Comparison of ENCODE assay signal across 1 cellular context in the genomic region with DNA sequence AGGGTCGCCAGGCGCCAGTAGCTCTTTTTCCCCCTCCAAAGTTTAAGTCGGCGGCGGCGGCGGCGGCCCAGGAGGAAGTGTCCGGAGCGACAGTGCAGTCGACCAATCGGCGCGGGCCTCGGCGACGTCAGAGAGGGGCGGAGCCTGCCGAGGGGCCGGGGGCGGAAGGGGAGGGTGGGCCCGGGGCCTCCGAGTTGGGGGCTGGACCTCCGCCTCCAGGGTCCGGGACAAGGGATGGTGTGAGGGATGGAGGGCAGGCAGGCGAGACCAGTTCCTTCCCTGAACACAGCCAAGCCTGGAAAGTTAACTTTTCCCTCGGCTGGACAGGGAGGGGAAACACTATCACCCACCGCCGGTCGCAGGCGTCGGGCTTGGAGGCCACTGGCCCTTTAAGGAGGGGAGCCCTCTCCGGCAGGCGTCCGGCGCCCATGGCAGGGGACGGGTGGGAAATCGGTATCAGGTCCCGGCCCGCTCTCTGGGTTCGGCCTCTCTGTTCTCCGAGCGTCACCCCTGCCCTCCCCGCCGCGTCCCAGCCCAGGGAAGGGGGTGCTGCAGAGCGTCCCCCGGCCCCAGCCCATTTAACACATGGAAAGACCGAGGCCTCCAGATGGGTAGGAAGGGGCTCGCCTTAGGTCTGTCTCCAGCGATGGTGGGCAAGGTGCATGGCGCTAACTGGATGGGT.
TF ChIP-seq lines count a peak whose summit lies in the region.

A gene (minus strand): TSS at position 81 of the 682 bp plus-strand sequence. CDS start 744 bp downstream, outside the sequence.

TF ChIP-seq in HepG2, 621 proteins besides CTCF, POLR2A, EP300 and RAD21 (continued from another document and continues in another):
- TF ChIP-seq TARDBP (CRISPR knock-in tag; IDR thresholded peaks at IDR 0.05) = no peak
- TF ChIP-seq, protein P1, sequence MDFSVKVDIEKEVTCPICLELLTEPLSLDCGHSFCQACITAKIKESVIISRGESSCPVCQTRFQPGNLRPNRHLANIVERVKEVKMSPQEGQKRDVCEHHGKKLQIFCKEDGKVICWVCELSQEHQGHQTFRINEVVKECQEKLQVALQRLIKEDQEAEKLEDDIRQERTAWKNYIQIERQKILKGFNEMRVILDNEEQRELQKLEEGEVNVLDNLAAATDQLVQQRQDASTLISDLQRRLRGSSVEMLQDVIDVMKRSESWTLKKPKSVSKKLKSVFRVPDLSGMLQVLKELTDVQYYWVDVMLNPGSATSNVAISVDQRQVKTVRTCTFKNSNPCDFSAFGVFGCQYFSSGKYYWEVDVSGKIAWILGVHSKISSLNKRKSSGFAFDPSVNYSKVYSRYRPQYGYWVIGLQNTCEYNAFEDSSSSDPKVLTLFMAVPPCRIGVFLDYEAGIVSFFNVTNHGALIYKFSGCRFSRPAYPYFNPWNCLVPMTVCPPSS (IDR thresholded peaks at IDR 0.05) = no peak
- no peak for TF ChIP-seq ZKSCAN8 (CRISPR knock-in tag; IDR thresholded peaks at IDR 0.05; ENCODE audit: borderline replicate concordance)
- TF ChIP-seq GATAD1 (CRISPR knock-in tag; IDR thresholded peaks at IDR 0.05) = no peak; the same call in 1 of the 2 replicates
- peak; percentile 32; the same call in 1 of the 2 replicates for TF ChIP-seq TAF1 (CRISPR knock-in tag; IDR thresholded peaks at IDR 0.05)
- no peak for TF ChIP-seq RARA (CRISPR knock-in tag; IDR thresholded peaks at IDR 0.05)
- TF ChIP-seq ZNF724P (CRISPR knock-in tag; IDR thresholded peaks at IDR 0.05; ENCODE audit: borderline replicate concordance) = no peak
- TF ChIP-seq, protein P2, sequence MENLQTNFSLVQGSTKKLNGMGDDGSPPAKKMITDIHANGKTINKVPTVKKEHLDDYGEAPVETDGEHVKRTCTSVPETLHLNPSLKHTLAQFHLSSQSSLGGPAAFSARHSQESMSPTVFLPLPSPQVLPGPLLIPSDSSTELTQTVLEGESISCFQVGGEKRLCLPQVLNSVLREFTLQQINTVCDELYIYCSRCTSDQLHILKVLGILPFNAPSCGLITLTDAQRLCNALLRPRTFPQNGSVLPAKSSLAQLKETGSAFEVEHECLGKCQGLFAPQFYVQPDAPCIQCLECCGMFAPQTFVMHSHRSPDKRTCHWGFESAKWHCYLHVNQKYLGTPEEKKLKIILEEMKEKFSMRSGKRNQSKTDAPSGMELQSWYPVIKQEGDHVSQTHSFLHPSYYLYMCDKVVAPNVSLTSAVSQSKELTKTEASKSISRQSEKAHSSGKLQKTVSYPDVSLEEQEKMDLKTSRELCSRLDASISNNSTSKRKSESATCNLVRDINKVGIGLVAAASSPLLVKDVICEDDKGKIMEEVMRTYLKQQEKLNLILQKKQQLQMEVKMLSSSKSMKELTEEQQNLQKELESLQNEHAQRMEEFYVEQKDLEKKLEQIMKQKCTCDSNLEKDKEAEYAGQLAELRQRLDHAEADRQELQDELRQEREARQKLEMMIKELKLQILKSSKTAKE (CRISPR knock-in tag; IDR thresholded peaks at IDR 0.05; ENCODE audit: borderline replicate concordance) = no peak
- TF ChIP-seq TBL1XR1 (IDR thresholded peaks at IDR 0.05; ENCODE audit: borderline replicate concordance, low read length, partially characterized antibody) = no peak
- no peak for TF ChIP-seq ZNF775 (CRISPR knock-in tag; IDR thresholded peaks at IDR 0.05; ENCODE audit: borderline replicate concordance)
- 0 out of 2 replicates have a peak, but pooled peaks have one; percentile 19 for TF ChIP-seq HDAC2 (CRISPR knock-in tag; IDR thresholded peaks at IDR 0.05)
- TF ChIP-seq CENPT (CRISPR knock-in tag; IDR thresholded peaks at IDR 0.05; ENCODE audit: low read depth) = no peak
- TF ChIP-seq MEF2D (CRISPR knock-in tag; IDR thresholded peaks at IDR 0.05) = no peak
- 0 out of 2 replicates have a peak, but pooled peaks have one; percentile 24 for TF ChIP-seq ZNF563 (CRISPR knock-in tag; IDR thresholded peaks at IDR 0.05)
- peak in 1 of 2 experiments; percentile 33; a peak in 1 of 4 replicates for TF ChIP-seq KLF16 (CRISPR knock-in tag; IDR thresholded peaks at IDR 0.05)
- no peak for TF ChIP-seq ZNF496 (CRISPR knock-in tag; IDR thresholded peaks at IDR 0.05; ENCODE audit: insufficient replicate concordance)
- no peak for TF ChIP-seq SRF (IDR thresholded peaks at IDR 0.05; ENCODE audit: low read depth, low read length)
- peak; percentile 34 for TF ChIP-seq ELF3 (CRISPR knock-in tag; IDR thresholded peaks at IDR 0.05)
- no peak for TF ChIP-seq ZNF644 (CRISPR knock-in tag; IDR thresholded peaks at IDR 0.05; ENCODE audit: low read depth)
- no peak for TF ChIP-seq MTF1 (CRISPR knock-in tag; IDR thresholded peaks at IDR 0.05)
- no peak for TF ChIP-seq HNRNPH1 (optimal IDR thresholded peaks at IDR 0.05; ENCODE audit: low read depth, low read length)
- TF ChIP-seq CC2D1A (CRISPR knock-in tag; IDR thresholded peaks at IDR 0.05) = no peak
- no peak for TF ChIP-seq ZNF264 (CRISPR knock-in tag; IDR thresholded peaks at IDR 0.05)
- no peak; the same call in 1 of the 2 replicates for TF ChIP-seq MYC (CRISPR knock-in tag; IDR thresholded peaks at IDR 0.05; ENCODE audit: borderline replicate concordance)
- TF ChIP-seq, protein P3, sequence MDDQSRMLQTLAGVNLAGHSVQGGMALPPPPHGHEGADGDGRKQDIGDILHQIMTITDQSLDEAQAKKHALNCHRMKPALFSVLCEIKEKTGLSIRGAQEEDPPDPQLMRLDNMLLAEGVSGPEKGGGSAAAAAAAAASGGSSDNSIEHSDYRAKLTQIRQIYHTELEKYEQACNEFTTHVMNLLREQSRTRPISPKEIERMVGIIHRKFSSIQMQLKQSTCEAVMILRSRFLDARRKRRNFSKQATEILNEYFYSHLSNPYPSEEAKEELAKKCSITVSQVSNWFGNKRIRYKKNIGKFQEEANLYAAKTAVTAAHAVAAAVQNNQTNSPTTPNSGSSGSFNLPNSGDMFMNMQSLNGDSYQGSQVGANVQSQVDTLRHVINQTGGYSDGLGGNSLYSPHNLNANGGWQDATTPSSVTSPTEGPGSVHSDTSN (CRISPR knock-in tag; IDR thresholded peaks at IDR 0.05; ENCODE audit: borderline replicate concordance) = peak; percentile 61; the same call in 1 of the 2 replicates
- no peak for TF ChIP-seq ZNF224 (CRISPR knock-in tag; IDR thresholded peaks at IDR 0.05)
- TF ChIP-seq SIX4 (CRISPR knock-in tag; IDR thresholded peaks at IDR 0.05) = no peak
- TF ChIP-seq HOXD1 (CRISPR knock-in tag; IDR thresholded peaks at IDR 0.05) = no peak
- TF ChIP-seq, protein P4, sequence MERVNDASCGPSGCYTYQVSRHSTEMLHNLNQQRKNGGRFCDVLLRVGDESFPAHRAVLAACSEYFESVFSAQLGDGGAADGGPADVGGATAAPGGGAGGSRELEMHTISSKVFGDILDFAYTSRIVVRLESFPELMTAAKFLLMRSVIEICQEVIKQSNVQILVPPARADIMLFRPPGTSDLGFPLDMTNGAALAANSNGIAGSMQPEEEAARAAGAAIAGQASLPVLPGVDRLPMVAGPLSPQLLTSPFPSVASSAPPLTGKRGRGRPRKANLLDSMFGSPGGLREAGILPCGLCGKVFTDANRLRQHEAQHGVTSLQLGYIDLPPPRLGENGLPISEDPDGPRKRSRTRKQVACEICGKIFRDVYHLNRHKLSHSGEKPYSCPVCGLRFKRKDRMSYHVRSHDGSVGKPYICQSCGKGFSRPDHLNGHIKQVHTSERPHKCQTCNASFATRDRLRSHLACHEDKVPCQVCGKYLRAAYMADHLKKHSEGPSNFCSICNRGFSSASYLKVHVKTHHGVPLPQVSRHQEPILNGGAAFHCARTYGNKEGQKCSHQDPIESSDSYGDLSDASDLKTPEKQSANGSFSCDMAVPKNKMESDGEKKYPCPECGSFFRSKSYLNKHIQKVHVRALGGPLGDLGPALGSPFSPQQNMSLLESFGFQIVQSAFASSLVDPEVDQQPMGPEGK (CRISPR knock-in tag; IDR thresholded peaks at IDR 0.05) = peak; percentile 59; the same call in 1 of the 2 replicates
- TF ChIP-seq JARID2 (CRISPR knock-in tag; IDR thresholded peaks at IDR 0.05; ENCODE audit: insufficient replicate concordance) = no peak
- TF ChIP-seq GABPA (IDR thresholded peaks at IDR 0.05; ENCODE audit: low read depth, low read length) = no peak
- TF ChIP-seq GABPA (CRISPR knock-in tag; IDR thresholded peaks at IDR 0.05; ENCODE audit: low read depth) = peak; percentile 61
- no peak for TF ChIP-seq SP4 (CRISPR knock-in tag; IDR thresholded peaks at IDR 0.05)
- no peak for TF ChIP-seq ZNF556 (CRISPR knock-in tag; IDR thresholded peaks at IDR 0.05; ENCODE audit: borderline replicate concordance)
- TF ChIP-seq, protein P5, sequence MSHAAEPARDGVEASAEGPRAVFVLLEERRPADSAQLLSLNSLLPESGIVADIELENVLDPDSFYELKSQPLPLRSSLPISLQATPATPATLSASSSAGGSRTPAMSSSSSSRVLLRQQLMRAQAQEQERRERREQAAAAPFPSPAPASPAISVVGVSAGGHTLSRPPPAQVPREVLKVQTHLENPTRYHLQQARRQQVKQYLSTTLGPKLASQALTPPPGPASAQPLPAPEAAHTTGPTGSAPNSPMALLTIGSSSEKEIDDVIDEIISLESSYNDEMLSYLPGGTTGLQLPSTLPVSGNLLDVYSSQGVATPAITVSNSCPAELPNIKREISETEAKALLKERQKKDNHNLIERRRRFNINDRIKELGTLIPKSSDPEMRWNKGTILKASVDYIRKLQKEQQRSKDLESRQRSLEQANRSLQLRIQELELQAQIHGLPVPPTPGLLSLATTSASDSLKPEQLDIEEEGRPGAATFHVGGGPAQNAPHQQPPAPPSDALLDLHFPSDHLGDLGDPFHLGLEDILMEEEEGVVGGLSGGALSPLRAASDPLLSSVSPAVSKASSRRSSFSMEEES (CRISPR knock-in tag; IDR thresholded peaks at IDR 0.05) = no peak
- TF ChIP-seq CENPX (CRISPR knock-in tag; IDR thresholded peaks at IDR 0.05) = no peak
- no peak for TF ChIP-seq RORA (CRISPR knock-in tag; IDR thresholded peaks at IDR 0.05)
- TF ChIP-seq ZNF891 (CRISPR knock-in tag; IDR thresholded peaks at IDR 0.05) = peak; percentile 42
- TF ChIP-seq KLF13 (CRISPR knock-in tag; IDR thresholded peaks at IDR 0.05) = no peak
- no peak for TF ChIP-seq ZNF180 (CRISPR knock-in tag; IDR thresholded peaks at IDR 0.05; ENCODE audit: borderline replicate concordance, low read depth)
- TF ChIP-seq, protein P6, sequence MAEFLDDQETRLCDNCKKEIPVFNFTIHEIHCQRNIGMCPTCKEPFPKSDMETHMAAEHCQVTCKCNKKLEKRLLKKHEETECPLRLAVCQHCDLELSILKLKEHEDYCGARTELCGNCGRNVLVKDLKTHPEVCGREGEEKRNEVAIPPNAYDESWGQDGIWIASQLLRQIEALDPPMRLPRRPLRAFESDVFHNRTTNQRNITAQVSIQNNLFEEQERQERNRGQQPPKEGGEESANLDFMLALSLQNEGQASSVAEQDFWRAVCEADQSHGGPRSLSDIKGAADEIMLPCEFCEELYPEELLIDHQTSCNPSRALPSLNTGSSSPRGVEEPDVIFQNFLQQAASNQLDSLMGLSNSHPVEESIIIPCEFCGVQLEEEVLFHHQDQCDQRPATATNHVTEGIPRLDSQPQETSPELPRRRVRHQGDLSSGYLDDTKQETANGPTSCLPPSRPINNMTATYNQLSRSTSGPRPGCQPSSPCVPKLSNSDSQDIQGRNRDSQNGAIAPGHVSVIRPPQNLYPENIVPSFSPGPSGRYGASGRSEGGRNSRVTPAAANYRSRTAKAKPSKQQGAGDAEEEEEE (CRISPR knock-in tag; IDR thresholded peaks at IDR 0.05; ENCODE audit: borderline replicate concordance) = no peak
- TF ChIP-seq, protein P7, sequence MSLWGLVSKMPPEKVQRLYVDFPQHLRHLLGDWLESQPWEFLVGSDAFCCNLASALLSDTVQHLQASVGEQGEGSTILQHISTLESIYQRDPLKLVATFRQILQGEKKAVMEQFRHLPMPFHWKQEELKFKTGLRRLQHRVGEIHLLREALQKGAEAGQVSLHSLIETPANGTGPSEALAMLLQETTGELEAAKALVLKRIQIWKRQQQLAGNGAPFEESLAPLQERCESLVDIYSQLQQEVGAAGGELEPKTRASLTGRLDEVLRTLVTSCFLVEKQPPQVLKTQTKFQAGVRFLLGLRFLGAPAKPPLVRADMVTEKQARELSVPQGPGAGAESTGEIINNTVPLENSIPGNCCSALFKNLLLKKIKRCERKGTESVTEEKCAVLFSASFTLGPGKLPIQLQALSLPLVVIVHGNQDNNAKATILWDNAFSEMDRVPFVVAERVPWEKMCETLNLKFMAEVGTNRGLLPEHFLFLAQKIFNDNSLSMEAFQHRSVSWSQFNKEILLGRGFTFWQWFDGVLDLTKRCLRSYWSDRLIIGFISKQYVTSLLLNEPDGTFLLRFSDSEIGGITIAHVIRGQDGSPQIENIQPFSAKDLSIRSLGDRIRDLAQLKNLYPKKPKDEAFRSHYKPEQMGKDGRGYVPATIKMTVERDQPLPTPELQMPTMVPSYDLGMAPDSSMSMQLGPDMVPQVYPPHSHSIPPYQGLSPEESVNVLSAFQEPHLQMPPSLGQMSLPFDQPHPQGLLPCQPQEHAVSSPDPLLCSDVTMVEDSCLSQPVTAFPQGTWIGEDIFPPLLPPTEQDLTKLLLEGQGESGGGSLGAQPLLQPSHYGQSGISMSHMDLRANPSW (CRISPR knock-in tag; IDR thresholded peaks at IDR 0.05; ENCODE audit: borderline replicate concordance) = no peak
- TF ChIP-seq ZNF749 (CRISPR knock-in tag; IDR thresholded peaks at IDR 0.05; ENCODE audit: borderline replicate concordance) = no peak
- TF ChIP-seq, protein P8, sequence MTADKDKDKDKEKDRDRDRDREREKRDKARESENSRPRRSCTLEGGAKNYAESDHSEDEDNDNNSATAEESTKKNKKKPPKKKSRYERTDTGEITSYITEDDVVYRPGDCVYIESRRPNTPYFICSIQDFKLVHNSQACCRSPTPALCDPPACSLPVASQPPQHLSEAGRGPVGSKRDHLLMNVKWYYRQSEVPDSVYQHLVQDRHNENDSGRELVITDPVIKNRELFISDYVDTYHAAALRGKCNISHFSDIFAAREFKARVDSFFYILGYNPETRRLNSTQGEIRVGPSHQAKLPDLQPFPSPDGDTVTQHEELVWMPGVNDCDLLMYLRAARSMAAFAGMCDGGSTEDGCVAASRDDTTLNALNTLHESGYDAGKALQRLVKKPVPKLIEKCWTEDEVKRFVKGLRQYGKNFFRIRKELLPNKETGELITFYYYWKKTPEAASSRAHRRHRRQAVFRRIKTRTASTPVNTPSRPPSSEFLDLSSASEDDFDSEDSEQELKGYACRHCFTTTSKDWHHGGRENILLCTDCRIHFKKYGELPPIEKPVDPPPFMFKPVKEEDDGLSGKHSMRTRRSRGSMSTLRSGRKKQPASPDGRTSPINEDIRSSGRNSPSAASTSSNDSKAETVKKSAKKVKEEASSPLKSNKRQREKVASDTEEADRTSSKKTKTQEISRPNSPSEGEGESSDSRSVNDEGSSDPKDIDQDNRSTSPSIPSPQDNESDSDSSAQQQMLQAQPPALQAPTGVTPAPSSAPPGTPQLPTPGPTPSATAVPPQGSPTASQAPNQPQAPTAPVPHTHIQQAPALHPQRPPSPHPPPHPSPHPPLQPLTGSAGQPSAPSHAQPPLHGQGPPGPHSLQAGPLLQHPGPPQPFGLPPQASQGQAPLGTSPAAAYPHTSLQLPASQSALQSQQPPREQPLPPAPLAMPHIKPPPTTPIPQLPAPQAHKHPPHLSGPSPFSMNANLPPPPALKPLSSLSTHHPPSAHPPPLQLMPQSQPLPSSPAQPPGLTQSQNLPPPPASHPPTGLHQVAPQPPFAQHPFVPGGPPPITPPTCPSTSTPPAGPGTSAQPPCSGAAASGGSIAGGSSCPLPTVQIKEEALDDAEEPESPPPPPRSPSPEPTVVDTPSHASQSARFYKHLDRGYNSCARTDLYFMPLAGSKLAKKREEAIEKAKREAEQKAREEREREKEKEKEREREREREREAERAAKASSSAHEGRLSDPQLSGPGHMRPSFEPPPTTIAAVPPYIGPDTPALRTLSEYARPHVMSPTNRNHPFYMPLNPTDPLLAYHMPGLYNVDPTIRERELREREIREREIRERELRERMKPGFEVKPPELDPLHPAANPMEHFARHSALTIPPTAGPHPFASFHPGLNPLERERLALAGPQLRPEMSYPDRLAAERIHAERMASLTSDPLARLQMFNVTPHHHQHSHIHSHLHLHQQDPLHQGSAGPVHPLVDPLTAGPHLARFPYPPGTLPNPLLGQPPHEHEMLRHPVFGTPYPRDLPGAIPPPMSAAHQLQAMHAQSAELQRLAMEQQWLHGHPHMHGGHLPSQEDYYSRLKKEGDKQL (CRISPR knock-in tag; IDR thresholded peaks at IDR 0.05; ENCODE audit: low read depth) = no peak
